8 cellular contexts compared by ENCODE assay signal in genomic region chr7:99928994-99929729, GRCh38. TPM values are rescaled to one million over a fixed set of nuclear protein-coding genes. Genes with fewer than 3 reads are reported as not detected.
DNase-seq lines count a peak whose midpoint lies in the region; ATAC-seq, FAIRE-seq and TF ChIP-seq lines count a peak whose summit lies in the region.

Gene GJC3 (minus strand): TSS chr7:99929620. CDS start chr7:99929620, 0 bp downstream.

- H3K4me3 ChIP-seq in DND-41 (ENCODE audit: low read depth in 1 of 2, low read length in 2 of 2) (0 out of 4 replicates have a peak within 1 kb of the TSS, but pooled peaks of 1 of the 2 experiments have one; percentile 10), RWPE2 (ENCODE audit: severe bottlenecking) (no peak within 1 kb of the TSS), right atrium auricular region (peak within 1 kb of the TSS; percentile 23 to 41)

- TF ChIP-seq CTCF in DND-41 (IDR thresholded peaks at IDR 0.05; ENCODE audit: borderline replicate concordance, extremely low read depth, low read length, poor library complexity, severe bottlenecking) = peak; percentile 45
- TF ChIP-seq CTCF in RWPE2 (IDR thresholded peaks at IDR 0.05; ENCODE audit: poor library complexity, severe bottlenecking) = peak; percentile 42
- TF ChIP-seq CTCF in right atrium auricular region (IDR thresholded peaks at IDR 0.05) = peak in 1 of 2 donors; percentile 60

- H3K9ac ChIP-seq in DND-41 (ENCODE audit: low read depth, low read length) = no peak within 1 kb of the TSS

- DNase-seq in DND-41 (peak; percentile 55), LoVo (ENCODE audit: low spot score) (peak; percentile 79), RWPE2 (ENCODE audit: low spot score) (no peak), anterior cingulate cortex (lab: John Stamatoyannopoulos, UW) (peak in 37 of 58 donors; percentile 1 to 38 (median 12)), right atrium auricular region (ENCODE audit: low spot score) (peak; percentile 63), pulmonary artery endothelial cell (ENCODE audit: low read depth, low spot score) (peak; percentile 27), GM12892 (ENCODE audit: insufficient read length) (no peak)

- H3K79me2 ChIP-seq in DND-41 (ENCODE audit: insufficient read depth, low read length) = no peaks in the 10 kb centered on the region

- H3K4me2 ChIP-seq in DND-41 (ENCODE audit: insufficient read depth, low read length) = peak within 1 kb of the TSS; percentile 47; the same call in 1 of the 2 replicates

- H3K27me3 ChIP-seq in DND-41 (ENCODE audit: insufficient read depth, low read length, poor library complexity) (peaks cover 25% of the 10 kb centered on the region), RWPE2 (ENCODE audit: insufficient read depth, poor library complexity, severe bottlenecking) (no peaks in the 10 kb centered on the region), right atrium auricular region (no peaks in the 10 kb centered on the region)

- no peak for TF ChIP-seq POLR2A in GM12892 (IDR thresholded peaks at IDR 0.05; ENCODE audit: low read depth, low read length)

- no peaks in the 10 kb centered on the region for H3K9me3 ChIP-seq in DND-41 (ENCODE audit: insufficient read depth, low read length, severe bottlenecking)
- H3K9me3 ChIP-seq in RWPE2 (ENCODE audit: severe bottlenecking) = no peaks in the 10 kb centered on the region
- H3K9me3 ChIP-seq in right atrium auricular region = no peaks in the 10 kb centered on the region

- H3K4me1 ChIP-seq in DND-41 (ENCODE audit: insufficient read depth, low read length) = peaks cover 10% of the 10 kb centered on the region
- no peaks in the 10 kb centered on the region for H3K4me1 ChIP-seq in RWPE2 (ENCODE audit: insufficient read depth, poor library complexity, severe bottlenecking)
- H3K4me1 ChIP-seq in right atrium auricular region = peaks cover 0 to 13% of the 10 kb centered on the region in 2 donors

- no peaks in the 10 kb centered on the region for H3K36me3 ChIP-seq in DND-41 (ENCODE audit: insufficient read depth, low read length)
- H3K36me3 ChIP-seq in RWPE2 (ENCODE audit: low read depth) = no peaks in the 10 kb centered on the region
- no peaks in the 10 kb centered on the region for H3K36me3 ChIP-seq in right atrium auricular region

- ATAC-seq in DND-41 (ENCODE audit: insufficient read depth, low read depth) = peak; percentile 94
- peak; percentile 92 for ATAC-seq in RWPE2 (ENCODE audit: low read depth)
- no peak for ATAC-seq in HG03342 (IDR thresholded peaks at IDR 0.05; ENCODE audit: unreplicated experiment)

- no peak within 1 kb of the TSS for H3K27ac ChIP-seq in DND-41 (ENCODE audit: low read length)
- no peak within 1 kb of the TSS for H3K27ac ChIP-seq in RWPE2 (ENCODE audit: poor library complexity, severe bottlenecking)
- peak within 1 kb of the TSS; percentile 13 to 47 for H3K27ac ChIP-seq in right atrium auricular region

- no peaks in the 10 kb centered on the region for H4K20me1 ChIP-seq in DND-41 (ENCODE audit: insufficient read depth, low read length)

- H2AFZ ChIP-seq in DND-41 (ENCODE audit: low read depth, low read length) = peak within 1 kb of the TSS; percentile 22

- no peak for FAIRE-seq in GM12892 (lab: Jason Lieb, UNC)

RNA-seq across cellular contexts. Expression of gene GJC3, which starts in this region (rescaled TPM):
- total RNA-seq in right atrium auricular region (not detected), pulmonary artery endothelial cell (not detected in 2 replicates)
- 0.66 TPM for polyA plus RNA-seq in GM12892 (2012; ENCODE audit: missing spikeins)

Comparison
In these comparisons a context has a peak if more than half of its experiments do, and no peak if none do; other contexts are left out.
1. Peak in DNase-seq, H3K4me3 ChIP-seq and H3K27ac ChIP-seq in right atrium auricular region; RNA of the gene not detected or under 1 TPM.
2. Peak in DNase-seq in pulmonary artery endothelial cell; RNA of the gene not detected or under 1 TPM.
3. DNase-seq: peak in DND-41 (single experiment), LoVo (single experiment) and anterior cingulate cortex (37 of 58); none in RWPE2 (single experiment) and GM12892 (single experiment).